1 cellular context compared by ENCODE assay signal in the genomic region with DNA sequence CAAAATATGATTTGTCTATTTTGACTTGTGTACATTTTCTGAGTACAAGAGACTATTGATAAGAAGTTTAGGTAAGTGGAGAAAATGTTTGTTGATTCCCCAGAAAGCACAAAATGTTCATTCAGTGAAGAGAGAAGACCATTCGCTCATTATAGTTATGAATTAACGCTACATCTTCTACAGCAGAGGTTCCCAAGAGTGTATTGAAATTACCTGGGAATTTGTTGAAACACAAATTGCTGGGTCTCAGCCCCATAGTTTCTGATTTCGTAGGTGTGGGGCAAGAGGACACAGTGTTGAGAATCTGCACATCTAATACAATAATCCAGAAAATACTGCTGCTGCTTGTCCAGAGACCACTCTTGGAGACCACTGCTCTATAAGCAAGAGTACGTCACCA.
TF ChIP-seq lines count a peak whose summit lies in the region.

No MANE protein-coding gene starts in this region.

TF ChIP-seq in A549, 52 proteins besides CTCF, POLR2A, EP300 and RAD21:
- TF ChIP-seq CBX2 (IDR thresholded peaks at IDR 0.05; ENCODE audit: borderline replicate concordance, low read depth): no peak
- TF ChIP-seq ZSCAN20 (CRISPR knock-in tag; IDR thresholded peaks at IDR 0.05): no peak
- no peak for TF ChIP-seq NR3C1 (IDR thresholded peaks at IDR 0.05)
- TF ChIP-seq TP53 (CRISPR knock-in tag; IDR thresholded peaks at IDR 0.05): no peak
- no peak for TF ChIP-seq SMC3 (IDR thresholded peaks at IDR 0.05)
- TF ChIP-seq, protein P1, sequence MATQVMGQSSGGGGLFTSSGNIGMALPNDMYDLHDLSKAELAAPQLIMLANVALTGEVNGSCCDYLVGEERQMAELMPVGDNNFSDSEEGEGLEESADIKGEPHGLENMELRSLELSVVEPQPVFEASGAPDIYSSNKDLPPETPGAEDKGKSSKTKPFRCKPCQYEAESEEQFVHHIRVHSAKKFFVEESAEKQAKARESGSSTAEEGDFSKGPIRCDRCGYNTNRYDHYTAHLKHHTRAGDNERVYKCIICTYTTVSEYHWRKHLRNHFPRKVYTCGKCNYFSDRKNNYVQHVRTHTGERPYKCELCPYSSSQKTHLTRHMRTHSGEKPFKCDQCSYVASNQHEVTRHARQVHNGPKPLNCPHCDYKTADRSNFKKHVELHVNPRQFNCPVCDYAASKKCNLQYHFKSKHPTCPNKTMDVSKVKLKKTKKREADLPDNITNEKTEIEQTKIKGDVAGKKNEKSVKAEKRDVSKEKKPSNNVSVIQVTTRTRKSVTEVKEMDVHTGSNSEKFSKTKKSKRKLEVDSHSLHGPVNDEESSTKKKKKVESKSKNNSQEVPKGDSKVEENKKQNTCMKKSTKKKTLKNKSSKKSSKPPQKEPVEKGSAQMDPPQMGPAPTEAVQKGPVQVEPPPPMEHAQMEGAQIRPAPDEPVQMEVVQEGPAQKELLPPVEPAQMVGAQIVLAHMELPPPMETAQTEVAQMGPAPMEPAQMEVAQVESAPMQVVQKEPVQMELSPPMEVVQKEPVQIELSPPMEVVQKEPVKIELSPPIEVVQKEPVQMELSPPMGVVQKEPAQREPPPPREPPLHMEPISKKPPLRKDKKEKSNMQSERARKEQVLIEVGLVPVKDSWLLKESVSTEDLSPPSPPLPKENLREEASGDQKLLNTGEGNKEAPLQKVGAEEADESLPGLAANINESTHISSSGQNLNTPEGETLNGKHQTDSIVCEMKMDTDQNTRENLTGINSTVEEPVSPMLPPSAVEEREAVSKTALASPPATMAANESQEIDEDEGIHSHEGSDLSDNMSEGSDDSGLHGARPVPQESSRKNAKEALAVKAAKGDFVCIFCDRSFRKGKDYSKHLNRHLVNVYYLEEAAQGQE (IDR thresholded peaks at IDR 0.05): no peak
- TF ChIP-seq HOXA7 (CRISPR knock-in tag; IDR thresholded peaks at IDR 0.05): no peak
- TF ChIP-seq RNF2 (IDR thresholded peaks at IDR 0.05; ENCODE audit: borderline replicate concordance, low read depth): no peak
- TF ChIP-seq, protein P2, sequence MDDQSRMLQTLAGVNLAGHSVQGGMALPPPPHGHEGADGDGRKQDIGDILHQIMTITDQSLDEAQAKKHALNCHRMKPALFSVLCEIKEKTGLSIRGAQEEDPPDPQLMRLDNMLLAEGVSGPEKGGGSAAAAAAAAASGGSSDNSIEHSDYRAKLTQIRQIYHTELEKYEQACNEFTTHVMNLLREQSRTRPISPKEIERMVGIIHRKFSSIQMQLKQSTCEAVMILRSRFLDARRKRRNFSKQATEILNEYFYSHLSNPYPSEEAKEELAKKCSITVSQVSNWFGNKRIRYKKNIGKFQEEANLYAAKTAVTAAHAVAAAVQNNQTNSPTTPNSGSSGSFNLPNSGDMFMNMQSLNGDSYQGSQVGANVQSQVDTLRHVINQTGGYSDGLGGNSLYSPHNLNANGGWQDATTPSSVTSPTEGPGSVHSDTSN (IDR thresholded peaks at IDR 0.05): no peak
- no peak for TF ChIP-seq MAFK (IDR thresholded peaks at IDR 0.05; ENCODE audit: partially characterized antibody)
- TF ChIP-seq HOXB13 (CRISPR knock-in tag; IDR thresholded peaks at IDR 0.05; ENCODE audit: low read depth): no peak
